In genomic region chr12:100170313-100170858, GRCh38 we compare ENCODE assay signal across 13 cellular contexts. TPM values are rescaled to one million over a fixed set of nuclear protein-coding genes. Genes with fewer than 3 reads are reported as not detected.
DNase-seq lines count a peak whose midpoint lies in the region; ATAC-seq and TF ChIP-seq lines count a peak whose summit lies in the region.
"Had no signal": no experiment of that assay in that cellular context is flagged by ENCODE, and none has a peak within 500 bp of the region (broad histone marks: within the 10 kb centered on the region; RNA-seq: fewer than 3 reads in every experiment).

No MANE protein-coding gene starts in this region.

- ATAC-seq in GM21529 (IDR thresholded peaks at IDR 0.05; ENCODE audit: unreplicated experiment), result no peak

- peak; percentile 5 for TF ChIP-seq CTCF in NB4 (IDR thresholded peaks at IDR 0.05; ENCODE audit: low read depth, low read length)

- H3K4me3 ChIP-seq in NB4 (ENCODE audit: low read depth, low read length), result no peak overlapping the region
- H3K4me3 ChIP-seq: PC-9, SJCRH30 had no signal

- CTCF ChIA-PET in HEK293T (lab: Yijun Ruan, JAX), result no interaction called here

- no peak for TF ChIP-seq POLR2A in NB4 (IDR thresholded peaks at IDR 0.05; ENCODE audit: extremely low read depth, insufficient read length)

- POLR2A ChIA-PET in HEK293T (lab: Yijun Ruan, JAX), result no interaction called here

- peak; percentile 10 for DNase-seq in G401 (ENCODE audit: low spot score)
- no peak for DNase-seq in NB4 (ENCODE audit: low read depth)
- peak; percentile 40 for DNase-seq in medulla oblongata (ENCODE audit: extremely low spot score)
- DNase-seq in pons (ENCODE audit: low spot score), result peak; percentile 20
- no peak for DNase-seq in HEK293T (ENCODE audit: extremely low spot score)
- no peak for DNase-seq in NCI-H1105 (lab: John Stamatoyannopoulos, UW)
- DNase-seq: HCEC 1CT, NCI-H1417 treated with DMSO at 0.1 percent for 48 hours, NCI-H1930, NCI-H524, PC-9, SJCRH30 had no signal

- in situ Hi-C loops in G401 (cut with HindIII; ENCODE audit: low sequenced_read_pairs), result no loop called here

TF ChIP-seq in HEK293T, 16 proteins besides CTCF, POLR2A, EP300 and RAD21:
- TF ChIP-seq SUZ12 (IDR thresholded peaks at IDR 0.05) (no peak), FOXM1 (IDR thresholded peaks at IDR 0.05; ENCODE audit: borderline replicate concordance) (no peak), BHLHE40 (IDR thresholded peaks at IDR 0.05; ENCODE audit: borderline replicate concordance) (no peak), FOXK2 (IDR thresholded peaks at IDR 0.05) (no peak), L3MBTL2 (conservative IDR thresholded peaks at IDR 0.05) (no peak), PKNOX1 (IDR thresholded peaks at IDR 0.05) (no peak), ARNT (IDR thresholded peaks at IDR 0.05) (no peak), TARDBP (IDR thresholded peaks at IDR 0.05) (no peak), HDGF (IDR thresholded peaks at IDR 0.05; ENCODE audit: borderline replicate concordance) (no peak), FOXA1 (IDR thresholded peaks at IDR 0.05) (no peak), NFRKB (IDR thresholded peaks at IDR 0.05) (no peak), SP1 (IDR thresholded peaks at IDR 0.05) (no peak), ZNF384 (IDR thresholded peaks at IDR 0.05) (no peak), ELF4 (IDR thresholded peaks at IDR 0.05) (no peak), LEF1 (IDR thresholded peaks at IDR 0.05; ENCODE audit: borderline replicate concordance) (no peak)

RNA-seq across cellular contexts. Expression of gene BLTP3B, which starts 27.7 kb away (rescaled TPM):
- total RNA-seq in G401 (2014; rRNA removed; shearing (Covaris generic)), result 34.2 and 53.8 TPM in 2 replicates

RNA-seq across cellular contexts. Expression of gene ACTR6, which starts 30.2 kb away (rescaled TPM):
- total RNA-seq in G401 (2014; rRNA removed; shearing (Covaris generic)), result 38.1 and 40.1 TPM in 2 replicates

Comparison
In these comparisons a context has a peak if more than half of its experiments do, and no peak if none do; other contexts are left out.
1. DNase-seq: peak in G401 (single experiment), medulla oblongata (single experiment) and pons (single experiment); none in NB4 (single experiment), HEK293T (single experiment) and NCI-H1105 (single experiment).